8 cellular contexts compared by ENCODE assay signal in genomic region chr1:26744075-26744958, GRCh38. TPM values are rescaled to one million over a fixed set of nuclear protein-coding genes. Genes with fewer than 3 reads are reported as not detected.
DNase-seq lines count a peak whose midpoint lies in the region; ATAC-seq and TF ChIP-seq lines count a peak whose summit lies in the region.

No MANE protein-coding gene starts in this region.

- peaks cover 16% of the 10 kb centered on the region; the same call in 1 of the 2 replicates for H3K79me2 ChIP-seq in OCI-LY1 (ENCODE audit: insufficient read depth, low read length)

- H3K27me3 Mint-ChIP-seq in nephron (ENCODE audit: low read depth): no peaks in the 10 kb centered on the region

- H3K9me3 ChIP-seq in OCI-LY1 (ENCODE audit: low read length) (no peaks in the 10 kb centered on the region), esophagus squamous epithelium (no peaks in the 10 kb centered on the region), stomach (no peaks in the 10 kb centered on the region)

- peak; percentile 92 for ATAC-seq in HG03064 (IDR thresholded peaks at IDR 0.05; ENCODE audit: low read depth, unreplicated experiment)

- H3K4me1 Mint-ChIP-seq in nephron: peaks cover 16% of the 10 kb centered on the region

- H3K4me3 Mint-ChIP-seq in nephron: no peak overlapping the region

- peak overlapping the region; percentile 33 for H3K4me2 ChIP-seq in OCI-LY1 (ENCODE audit: low read length)

- peaks cover 85% of the 10 kb centered on the region for H3K36me3 Mint-ChIP-seq in nephron (ENCODE audit: low read depth)

- H3K4me1 ChIP-seq in OCI-LY1 (ENCODE audit: insufficient read depth, low read length, severe bottlenecking) (peaks cover 43% of the 10 kb centered on the region), esophagus squamous epithelium (peaks cover 5 to 82% (median 30%) of the 10 kb centered on the region in 3 donors), stomach (peaks cover 16 to 97% (median 61%) of the 10 kb centered on the region in 4 donors)

- TF ChIP-seq CTCF in OCI-LY1 (IDR thresholded peaks at IDR 0.05; ENCODE audit: low read length): no peak
- no peak for TF ChIP-seq CTCF in esophagus squamous epithelium (IDR thresholded peaks at IDR 0.05)
- no peak for TF ChIP-seq CTCF in nephron (IDR thresholded peaks at IDR 0.05; ENCODE audit: unreplicated experiment in 3 of 3)
- TF ChIP-seq CTCF in stomach (IDR thresholded peaks at IDR 0.05): no peak

- 0 out of 2 replicates have a peak, but pooled peaks cover under 1% of the 10 kb centered on the region for H3F3A ChIP-seq in OCI-LY1 (ENCODE audit: insufficient read depth, low read length)

- peak; percentile 85 for DNase-seq in NK-92 treated with Interleukin-12 subunit alpha and Interleukin-12 subunit beta, amount 100 ng/mL, for 24 hours (lab: John Stamatoyannopoulos, UW)
- DNase-seq in NK-92 (lab: John Stamatoyannopoulos, UW; ENCODE audit: unreplicated experiment) (no peak), activated T-cell treated with anti-CD3 and anti-CD28 coated beads for 4 hours (peak; percentile 73), esophagus squamous epithelium (lab: John Stamatoyannopoulos, UW) (peak; percentile 47), stomach (peak; percentile 69)

- H3K27ac ChIP-seq in OCI-LY1 (ENCODE audit: low read depth, low read length, poor library complexity, severe bottlenecking) (peak overlapping the region; percentile 84), esophagus squamous epithelium (peak overlapping the region; percentile 67 to 83 (median 80)), stomach (peak overlapping the region; percentile 42 to 88 (median 71))

- peak overlapping the region; percentile 22 for H3K4me3 ChIP-seq in OCI-LY1 (ENCODE audit: low read depth, low read length, poor library complexity, severe bottlenecking)
- H3K4me3 ChIP-seq in esophagus squamous epithelium: peak overlapping the region in 2 of 4 donors; percentile 9 to 30
- no peak overlapping the region for H3K4me3 ChIP-seq in stomach

- WGBS in esophagus squamous epithelium, 2 donors: 28% methylated on average over 8 of the region's 8 CpGs
- 41 to 59% (median 52%) methylated on average over 8 of the region's 8 CpGs for WGBS in stomach, 5 donors

- TF ChIP-seq POLR2A in esophagus squamous epithelium (IDR thresholded peaks at IDR 0.05) (peak in 1 of 4 donors; percentile 31), stomach (IDR thresholded peaks at IDR 0.05) (no peak)

- H2AFZ ChIP-seq in OCI-LY1 (ENCODE audit: low read length): no peak overlapping the region

- TF ChIP-seq EP300 in stomach (IDR thresholded peaks at IDR 0.05): no peak

- peaks cover 90% of the 10 kb centered on the region for H3K36me3 ChIP-seq in OCI-LY1 (ENCODE audit: insufficient read depth, low read length)
- H3K36me3 ChIP-seq in esophagus squamous epithelium: peaks cover 0 to 89% (median 0%) of the 10 kb centered on the region in 3 donors
- H3K36me3 ChIP-seq in stomach: peaks cover 16 to 83% (median 59%) of the 10 kb centered on the region in 4 donors

- H3K27me3 ChIP-seq in OCI-LY1 (ENCODE audit: insufficient read depth, low read length) (no peaks in the 10 kb centered on the region), esophagus squamous epithelium (no peaks in the 10 kb centered on the region), stomach (no peaks in the 10 kb centered on the region)

- no peaks in the 10 kb centered on the region for H3K9me2 ChIP-seq in OCI-LY1 (ENCODE audit: low read depth, low read length)

- intact Hi-C loops in esophagus squamous epithelium (cut with DNase I) (no loop called here), stomach (cut with DNase I; ENCODE audit: low total_unique reads) (no loop called here)

- H4K20me1 ChIP-seq in OCI-LY1 (ENCODE audit: insufficient read depth, low read length): no peaks in the 10 kb centered on the region

- H3K27ac Mint-ChIP-seq in nephron: peak overlapping the region; percentile 11 to 52 (median 45)

- no peaks in the 10 kb centered on the region for H3K9me3 Mint-ChIP-seq in nephron

- H3K9ac ChIP-seq in OCI-LY1 (ENCODE audit: low read length): peak overlapping the region; percentile 14; the same call in 1 of the 2 replicates

RNA-seq across cellular contexts. Expression of gene PIGV, which starts 43.4 kb away (rescaled TPM):
- total RNA-seq in esophagus squamous epithelium (10 to 100 TPM in 3 of 4 donors, 1 to 10 TPM in 1; 9.9 to 20.9 (median 13.1) TPM), stomach (10 to 100 TPM in 2 of 5 donors, 1 to 10 TPM in 1, under 1 TPM in 1, not detected in 1; 0.87 to 30.8 (median 8.7) TPM)
- 1 to 10 TPM; 3.4 to 7.5 (median 6.4) TPM for polyA plus RNA-seq in stomach

RNA-seq across cellular contexts. Expression of gene ARID1A, which starts 48.5 kb away (rescaled TPM):
- total RNA-seq in esophagus squamous epithelium (10 to 100 TPM; 23.9 to 60.2 (median 43.5) TPM), stomach (10 to 100 TPM; 42.9 to 74.2 (median 50.1) TPM)
- polyA plus RNA-seq in stomach: 10 to 100 TPM in 2 of 3 donors, 1 to 10 TPM in 1; 9.9 to 10.8 (median 10.4) TPM
